ENCODE assay signal across 13 cellular contexts in the genomic region with DNA sequence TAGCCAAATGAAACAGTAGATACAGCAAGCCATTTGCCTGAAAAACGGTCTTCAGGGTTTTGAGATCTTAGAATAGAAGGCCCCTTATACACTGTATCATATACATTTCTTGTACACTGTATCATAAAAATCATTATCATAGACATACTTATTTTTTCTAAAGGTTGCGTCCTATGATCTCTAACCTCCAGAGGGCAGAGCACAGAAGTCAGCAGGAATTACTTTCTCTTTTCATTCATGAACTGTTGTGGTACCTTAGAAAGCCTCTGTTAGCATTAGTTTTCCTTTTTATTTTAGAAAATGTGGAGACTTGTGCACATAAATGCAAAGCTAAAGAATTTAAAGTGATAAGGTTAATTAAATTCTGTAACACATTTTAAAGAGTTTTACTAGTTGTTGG.
DNase-seq lines count a peak whose midpoint lies in the region; ATAC-seq, FAIRE-seq and TF ChIP-seq lines count a peak whose summit lies in the region.
"Had no signal": no experiment of that assay in that cellular context is flagged by ENCODE, and none has a peak within 500 bp of the region (broad histone marks: within the 10 kb centered on the region; RNA-seq: fewer than 3 reads in every experiment).

No MANE protein-coding gene starts in this region.

- H3K27ac ChIP-seq in A549 (no peak overlapping the region), VCaP (peak overlapping the region; percentile 77), ascending aorta (no peak overlapping the region)
- H3K27ac ChIP-seq: skin epidermis, vagina had no signal

- CTCF ChIA-PET in A549 (lab: Yijun Ruan, JAX) = interaction anchor here (0.6 to 5.0 kb wide), 7 partner anchors 9 to 89 kb away, joined by 3 to 42 read pairs (median 4); no protein-coding TSS in a partner anchor

- DNase-seq in A549 (ENCODE audit: low read depth in 1 of 2, low spot score in 1 of 2) (no peak), ascending aorta (ENCODE audit: low spot score in 2 of 2) (no peak), GM19240 (ENCODE audit: insufficient read length, low spot score) (no peak), G401 (ENCODE audit: low spot score) (no peak), nucleus accumbens (lab: John Stamatoyannopoulos, UW) (no peak)
- DNase-seq: aorta, T-cell had no signal

- POLR2A ChIA-PET in A549 (lab: Yijun Ruan, JAX) = no interaction called here

- TF ChIP-seq CTCF in A549 (IDR thresholded peaks at IDR 0.05) = peak; percentile 39; the same call in 2 of the 3 replicates
- TF ChIP-seq CTCF in VCaP (conservative IDR thresholded peaks at IDR 0.05) = peak; percentile 59
- no peak for TF ChIP-seq CTCF in ascending aorta (IDR thresholded peaks at IDR 0.05)

- no peak for TF ChIP-seq EP300 in A549 (IDR thresholded peaks at IDR 0.05)

- intact Hi-C loops in ascending aorta (cut with DNase I) = no loop called here

- no peaks in the 10 kb centered on the region for H3K4me1 ChIP-seq in A549
- peaks cover 0 to 5% of the 10 kb centered on the region in 2 donors for H3K4me1 ChIP-seq in ascending aorta
- H3K4me1 ChIP-seq: vagina had no signal

- peak; percentile 24 to 27; a peak in 2 of 5 replicates for TF ChIP-seq RAD21 in A549 (conservative IDR thresholded peaks at IDR 0.05 in 1 of 2, IDR thresholded peaks at IDR 0.05 in 1 of 2)

- H3K4me2 ChIP-seq in A549 = no peak overlapping the region

- ATAC-seq in A549 = peak in 1 of 2 experiments; percentile 53; a peak in 1 of 6 replicates
- ATAC-seq in GM18868 (IDR thresholded peaks at IDR 0.05; ENCODE audit: unreplicated experiment) = peak; percentile 68
- ATAC-seq in HG03135 (IDR thresholded peaks at IDR 0.05; ENCODE audit: unreplicated experiment) = peak; percentile 86
- ATAC-seq: T-cell had no signal

- no peak for TF ChIP-seq POLR2A in A549 (IDR thresholded peaks at IDR 0.05; ENCODE audit: low read length)

- H3K4me3 ChIP-seq in A549 = no peak overlapping the region
- no peak overlapping the region for H3K4me3 ChIP-seq in ascending aorta
- H3K4me3 ChIP-seq: skin epidermis, vagina had no signal

- WGBS in A549 (ENCODE audit: missing lambda C conversion rate) = 34% methylated on average over 2 of the region's 2 CpGs

- in situ Hi-C loops in G401 (cut with HindIII; ENCODE audit: low sequenced_read_pairs) = no loop called here

- no peaks in the 10 kb centered on the region for H3K9me3 ChIP-seq in A549
- no peaks in the 10 kb centered on the region for H3K9me3 ChIP-seq in ascending aorta
- H3K9me3 ChIP-seq: vagina had no signal

- FAIRE-seq in A549 (lab: Jason Lieb, UNC) = no peak
- FAIRE-seq: G401.6 had no signal

- no peaks in the 10 kb centered on the region for H3K27me3 ChIP-seq in ascending aorta
- H3K27me3 ChIP-seq: vagina had no signal

- H3K36me3 ChIP-seq in ascending aorta = no peaks in the 10 kb centered on the region
- H3K36me3 ChIP-seq: vagina had no signal

TF ChIP-seq in A549, 52 proteins besides CTCF, POLR2A, EP300 and RAD21:
- TF ChIP-seq JUN (IDR thresholded peaks at IDR 0.05) = no peak
- TF ChIP-seq SMC3 (IDR thresholded peaks at IDR 0.05) = peak; percentile 42; the same call in 2 of the 3 replicates

Comparison
In these comparisons a context has a peak if more than half of its experiments do, and no peak if none do; other contexts are left out.
1. CTCF ChIP-seq: peak in A549 (single experiment) and VCaP (single experiment); none in ascending aorta (0 of 3).